Comparison of ENCODE assay signal across 1 cellular context in genomic region chr16:12805091-12805490, GRCh38.
TF ChIP-seq lines count a peak whose summit lies in the region.

No MANE protein-coding gene starts in this region.

TF ChIP-seq in HepG2, 621 proteins besides CTCF, POLR2A, EP300 and RAD21:
- TF ChIP-seq FOXO4 (CRISPR knock-in tag; conservative IDR thresholded peaks at IDR 0.05) (0 out of 2 replicates have a peak, but pooled peaks have one; percentile 47), PITX1 (CRISPR knock-in tag; IDR thresholded peaks at IDR 0.05) (no peak), ZNF629 (CRISPR knock-in tag; conservative IDR thresholded peaks at IDR 0.05) (0 out of 2 replicates have a peak, but pooled peaks have one; percentile 44), FOXK1 (CRISPR knock-in tag; IDR thresholded peaks at IDR 0.05; ENCODE audit: borderline replicate concordance, low read depth) (no peak)
